ENCODE assay signal across 26 cellular contexts in genomic region chr22:29697853-29698598, GRCh38. TPM values are rescaled to one million over a fixed set of nuclear protein-coding genes. Genes with fewer than 3 reads are reported as not detected.
A peak's percentile ranks its signal among the peaks of the same experiment; 100 is the strongest.
DNase-seq lines count a peak whose midpoint lies in the region; ATAC-seq and TF ChIP-seq lines count a peak whose summit lies in the region.
"Had no signal": no experiment of that assay in that cellular context is flagged by ENCODE, and none has a peak within 500 bp of the region (broad histone marks: within the 10 kb centered on the region; RNA-seq: fewer than 3 reads in every experiment).

No MANE protein-coding gene starts in this region.

- H3K27ac ChIP-seq in BLaER1 (peak overlapping the region; percentile 6; the same call in 1 of the 2 replicates), Panc1 (ENCODE audit: low read length) (no peak overlapping the region)
- H3K27ac ChIP-seq: A549 had no signal

- BruUV-seq in Panc1 (replicated peaks; lab: Mats Ljungman, UMichigan) = TSS peak; percentile 75

- ATAC-seq in Panc1 (no peak), GM19395 (IDR thresholded peaks at IDR 0.05; ENCODE audit: unreplicated experiment) (no peak), GM21786 (IDR thresholded peaks at IDR 0.05; ENCODE audit: unreplicated experiment) (no peak)
- ATAC-seq: A549, HCT116 had no signal

- no peak overlapping the region for H3K9ac ChIP-seq in BLaER1

- no peaks in the 10 kb centered on the region for H3K9me3 ChIP-seq in BLaER1
- no peaks in the 10 kb centered on the region for H3K9me3 ChIP-seq in Panc1 (ENCODE audit: control insufficient read depth, insufficient read depth, low read depth, low read length)
- H3K9me3 ChIP-seq: A549, BE2C, MG63 had no signal

- no peaks in the 10 kb centered on the region for H4K20me1 ChIP-seq in BLaER1

- H3K27ac Mint-ChIP-seq in glutamatergic neuron (ENCODE audit: unreplicated experiment) = no peak overlapping the region
- H3K27ac Mint-ChIP-seq: IgD-negative memory B cell had no signal

- H3K4me2 ChIP-seq in BLaER1 = peak overlapping the region; percentile 97
- H3K4me2 ChIP-seq: A549 had no signal

- intact Hi-C loops in Panc1 (cut with micrococcal nuclease; ENCODE audit: unreplicated experiment) = no loop called here

- H3K4me3 Mint-ChIP-seq in glutamatergic neuron (ENCODE audit: unreplicated experiment) = peak overlapping the region; percentile 30
- H3K4me3 Mint-ChIP-seq: CD4-positive, alpha-beta memory T cell; IgD-negative memory B cell had no signal

- TF ChIP-seq CTCF in Panc1 (IDR thresholded peaks at IDR 0.05) (no peak), glutamatergic neuron (IDR thresholded peaks at IDR 0.05; ENCODE audit: partially characterized antibody, unreplicated experiment) (no peak)

- in situ Hi-C loops in Panc1 (cut with HindIII; ENCODE audit: low pct_unique_long_range_greater_than_20kb, low sequenced_read_pairs) = no loop called here

- H3K27me3 ChIP-seq in BLaER1 = no peaks in the 10 kb centered on the region
- no peaks in the 10 kb centered on the region for H3K27me3 ChIP-seq in Panc1 (ENCODE audit: control insufficient read depth, insufficient read depth, low read length)
- H3K27me3 ChIP-seq: BE2C, MG63 had no signal

- DNase-seq in COR-L47 (lab: John Stamatoyannopoulos, UW) (peak; percentile 53), Panc1 (ENCODE audit: low read depth, low spot score) (no peak), glutamatergic neuron (no peak), NCI-H2081 treated with DMSO at 0.1 percent for 48 hours (lab: John Stamatoyannopoulos, UW) (no peak), putamen (ENCODE audit: low spot score) (no peak)
- DNase-seq: BE2C; Calu3; CD4-positive, alpha-beta memory T cell; GDM1; Karpas-422; MG63; NCI-H1436; NCI-H187 treated with DMSO at 0.1 percent for 48 hours; NCI-H2227 treated with DMSO at 0.1 percent for 48 hours; NCI-H510A; NCI-H774; OCI-M1; Right ventricle myocardium superior; SW 1271 had no signal

- H3K36me3 ChIP-seq in BLaER1 (peaks cover 28% of the 10 kb centered on the region), Panc1 (ENCODE audit: control insufficient read depth, insufficient read depth, low read length) (no peaks in the 10 kb centered on the region)

- H3K9me3 Mint-ChIP-seq in glutamatergic neuron (ENCODE audit: unreplicated experiment) = peaks cover 2% of the 10 kb centered on the region
- H3K9me3 Mint-ChIP-seq: CD4-positive, alpha-beta memory T cell; IgD-negative memory B cell had no signal

- POLR2A ChIA-PET in Panc1 (lab: Charles Lee) = no interaction called here

- H3K4me3 ChIP-seq in BLaER1 (no peak overlapping the region), Panc1 (ENCODE audit: low read depth in 2 of 2, low read length in 2 of 2) (no peak overlapping the region)
- H3K4me3 ChIP-seq: A549, MG63 had no signal

- H3K4me1 ChIP-seq in BLaER1 = peaks cover 88% of the 10 kb centered on the region
- H3K4me1 ChIP-seq in Panc1 (ENCODE audit: control insufficient read depth, insufficient read depth, low read length) = peaks cover 35% of the 10 kb centered on the region

- peaks cover 4% of the 10 kb centered on the region for H3K27me3 Mint-ChIP-seq in glutamatergic neuron (ENCODE audit: unreplicated experiment)
- H3K27me3 Mint-ChIP-seq: CD4-positive, alpha-beta memory T cell had no signal

- no peaks in the 10 kb centered on the region for H3K36me3 Mint-ChIP-seq in glutamatergic neuron (ENCODE audit: unreplicated experiment)

- peaks cover 29% of the 10 kb centered on the region for H3K4me1 Mint-ChIP-seq in glutamatergic neuron (ENCODE audit: low read depth, unreplicated experiment)

- CTCF ChIA-PET in Panc1 (lab: Charles Lee) = no interaction called here

RNA-seq across cellular contexts. Expression of gene CABP7, which starts 21.8 kb away (rescaled TPM):
- total RNA-seq in Panc1 (2021; ENCODE audit: unreplicated experiment) (2.1 TPM), glutamatergic neuron (ENCODE audit: unreplicated experiment) (14.6 TPM)
- polyA plus RNA-seq in Panc1 (2012; ENCODE audit: insufficient read length) = 2.1 TPM
- total RNA-seq: Calu3; CD4-positive, alpha-beta memory T cell; Right ventricle myocardium superior; SK-MEL-5 had no signal
